Comparison of ENCODE assay signal across 1 cellular context in genomic region chr1:38006008-38006828, GRCh38.
TF ChIP-seq lines count a peak whose summit lies in the region.

No MANE protein-coding gene starts in this region.

TF ChIP-seq in A549, 52 proteins besides CTCF, POLR2A, EP300 and RAD21 (continued from another document):
- TF ChIP-seq ATOH8 (CRISPR knock-in tag; IDR thresholded peaks at IDR 0.05; ENCODE audit: low read depth) (no peak), FOSL2 (IDR thresholded peaks at IDR 0.05) (no peak), FOSL2 (CRISPR knock-in tag; IDR thresholded peaks at IDR 0.05) (no peak), USF2 (IDR thresholded peaks at IDR 0.05) (no peak), NFE2L2 (conservative IDR thresholded peaks at IDR 0.05; ENCODE audit: low read length) (no peak), REST (IDR thresholded peaks at IDR 0.05) (no peak), ZNF302 (CRISPR knock-in tag; IDR thresholded peaks at IDR 0.05) (no peak), POLR2AphosphoS2 (conservative IDR thresholded peaks at IDR 0.05; ENCODE audit: low read length) (no peak), KDM1A (IDR thresholded peaks at IDR 0.05; ENCODE audit: low read depth) (no peak), JUNB (IDR thresholded peaks at IDR 0.05) (no peak), CHD4 (IDR thresholded peaks at IDR 0.05; ENCODE audit: borderline replicate concordance) (no peak), FOSB (CRISPR knock-in tag; IDR thresholded peaks at IDR 0.05) (no peak), NR3C1 (IDR thresholded peaks at IDR 0.05) (no peak)
